12 cellular contexts compared by ENCODE assay signal in the genomic region with DNA sequence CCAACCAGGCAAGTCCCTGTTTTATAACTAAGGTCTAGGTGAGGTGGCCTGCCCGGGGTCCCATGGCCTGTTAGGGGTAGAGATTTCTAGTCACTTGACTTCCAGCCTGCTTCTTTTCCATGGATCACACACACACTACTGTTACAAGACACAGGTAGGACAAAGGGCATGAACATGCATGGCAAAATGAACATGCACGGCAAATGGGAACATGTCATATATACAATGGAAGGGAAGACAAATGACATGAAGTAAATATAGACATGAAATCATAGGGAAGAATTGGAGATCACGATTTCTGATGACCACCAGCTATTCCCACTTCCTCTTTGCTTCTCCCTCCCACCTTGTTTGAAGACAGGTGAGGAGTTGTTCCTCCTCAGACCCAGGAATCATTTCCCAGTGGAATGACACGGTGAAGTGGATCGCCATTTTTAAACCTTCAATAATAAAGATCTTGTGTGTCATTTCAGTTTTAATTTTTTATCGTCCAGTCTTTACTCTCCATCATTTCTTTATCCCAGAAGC. TPM values are rescaled to one million over a fixed set of nuclear protein-coding genes. Genes with fewer than 3 reads are reported as not detected.
A peak's percentile ranks its signal among the peaks of the same experiment; 100 is the strongest.
DNase-seq lines count a peak whose midpoint lies in the region; ATAC-seq and TF ChIP-seq lines count a peak whose summit lies in the region.
"Had no signal": no experiment of that assay in that cellular context is flagged by ENCODE, and none has a peak within 500 bp of the region (broad histone marks: within the 10 kb centered on the region; RNA-seq: fewer than 3 reads in every experiment).

No MANE protein-coding gene starts in this region.

- H3K9me3 ChIP-seq in Caco-2 (no peaks in the 10 kb centered on the region), adipocyte (ENCODE audit: control insufficient read depth, low read length) (no peaks in the 10 kb centered on the region)

- H3K4me3 ChIP-seq in Caco-2 (ENCODE audit: low read depth, low read length): no peak overlapping the region
- peak overlapping the region; percentile 58 for H3K4me3 ChIP-seq in adipocyte (ENCODE audit: low read length)

- H3K27ac Mint-ChIP-seq in Caco-2 (ENCODE audit: unreplicated experiment) (peak overlapping the region; percentile 82), memory B cell (peak overlapping the region; percentile 98)
- H3K27ac Mint-ChIP-seq in stimulated activated memory B cell treated with anti-CD40 and anti-IgM and Interleukin-4, amounts not matched to agents 10 μg/mL and 1 μg/mL and 100 μg/mL, for 72 hours: peak overlapping the region; percentile 92
- H3K27ac Mint-ChIP-seq in activated naive CD4-positive, alpha-beta T cell treated with anti-CD3 and anti-CD28 coated beads, Interleukin-2, amount 10 ng/mL, durations not matched to agents 7 days and 5 days: no peak overlapping the region
- H3K27ac Mint-ChIP-seq: activated CD4-positive, alpha-beta T cell treated with anti-CD3 and anti-CD28 coated beads, Interleukin-2, amount 10 ng/mL, durations not matched to agents 7 days and 5 days had no signal

- H3K36me3 ChIP-seq in Caco-2 (ENCODE audit: control insufficient read depth, insufficient read depth, low read length) (no peaks in the 10 kb centered on the region), adipocyte (ENCODE audit: control insufficient read depth, insufficient read depth, low read length, severe bottlenecking) (no peaks in the 10 kb centered on the region)

- CTCF ChIA-PET in Caco-2 (lab: Charles Lee): no interaction called here
- CTCF ChIA-PET in activated naive CD4-positive, alpha-beta T cell treated with anti-CD3 and anti-CD28 coated beads, Interleukin-2, amount 10 ng/mL, durations not matched to agents 7 days and 5 days (lab: Charles Lee): no interaction called here

- H3K4me1 ChIP-seq in Caco-2 (peaks cover 12% of the 10 kb centered on the region; the same call in 1 of the 2 replicates), adipocyte (ENCODE audit: control insufficient read depth, insufficient read depth, low read length) (peaks cover 24% of the 10 kb centered on the region)

- H3K4me1 Mint-ChIP-seq in Caco-2 (ENCODE audit: low read depth, unreplicated experiment) (peaks cover 7% of the 10 kb centered on the region), memory B cell (peaks cover 6% of the 10 kb centered on the region)
- H3K4me1 Mint-ChIP-seq in stimulated activated memory B cell treated with anti-CD40 and anti-IgM and Interleukin-4, amounts not matched to agents 10 μg/mL and 1 μg/mL and 100 μg/mL, for 72 hours: peaks cover 26% of the 10 kb centered on the region
- peaks cover 15% of the 10 kb centered on the region for H3K4me1 Mint-ChIP-seq in activated naive CD4-positive, alpha-beta T cell treated with anti-CD3 and anti-CD28 coated beads, Interleukin-2, amount 10 ng/mL, durations not matched to agents 7 days and 5 days

- H3K9me3 Mint-ChIP-seq in Caco-2 (ENCODE audit: unreplicated experiment) (no peaks in the 10 kb centered on the region), memory B cell (peaks cover 4% of the 10 kb centered on the region)
- no peaks in the 10 kb centered on the region for H3K9me3 Mint-ChIP-seq in stimulated activated memory B cell treated with anti-CD40 and anti-IgM and Interleukin-4, amounts not matched to agents 10 μg/mL and 1 μg/mL and 100 μg/mL, for 72 hours
- H3K9me3 Mint-ChIP-seq in activated naive CD4-positive, alpha-beta T cell treated with anti-CD3 and anti-CD28 coated beads, Interleukin-2, amount 10 ng/mL, durations not matched to agents 7 days and 5 days: peaks cover 8% of the 10 kb centered on the region

- no peak overlapping the region for H3K4me3 Mint-ChIP-seq in Caco-2 (ENCODE audit: unreplicated experiment)
- H3K4me3 Mint-ChIP-seq in memory B cell: no peak overlapping the region
- no peak overlapping the region for H3K4me3 Mint-ChIP-seq in stimulated activated memory B cell treated with anti-CD40 and anti-IgM and Interleukin-4, amounts not matched to agents 10 μg/mL and 1 μg/mL and 100 μg/mL, for 72 hours
- H3K4me3 Mint-ChIP-seq in activated naive CD4-positive, alpha-beta T cell treated with anti-CD3 and anti-CD28 coated beads, Interleukin-2, amount 10 ng/mL, durations not matched to agents 7 days and 5 days: no peak overlapping the region
- H3K4me3 Mint-ChIP-seq: activated CD4-positive, alpha-beta T cell treated with anti-CD3 and anti-CD28 coated beads, Interleukin-2, amount 10 ng/mL, durations not matched to agents 7 days and 5 days had no signal

- H3K36me3 Mint-ChIP-seq in Caco-2 (ENCODE audit: insufficient read depth, unreplicated experiment) (no peaks in the 10 kb centered on the region), memory B cell (no peaks in the 10 kb centered on the region)
- no peaks in the 10 kb centered on the region for H3K36me3 Mint-ChIP-seq in stimulated activated memory B cell treated with anti-CD40 and anti-IgM and Interleukin-4, amounts not matched to agents 10 μg/mL and 1 μg/mL and 100 μg/mL, for 72 hours
- peaks cover 3% of the 10 kb centered on the region for H3K36me3 Mint-ChIP-seq in activated naive CD4-positive, alpha-beta T cell treated with anti-CD3 and anti-CD28 coated beads, Interleukin-2, amount 10 ng/mL, durations not matched to agents 7 days and 5 days

- no peaks in the 10 kb centered on the region for H3K27me3 ChIP-seq in Caco-2 (replicated peaks; ENCODE audit: control insufficient read depth, insufficient read depth, low read length)
- no peaks in the 10 kb centered on the region for H3K27me3 ChIP-seq in adipocyte (replicated peaks; ENCODE audit: control insufficient read depth, insufficient read depth, low read length)

- POLR2A ChIA-PET in Caco-2 (lab: Charles Lee): no interaction called here

- DNase-seq in Caco-2 (no peak), adipocyte (ENCODE audit: low read depth) (no peak), memory B cell (ENCODE audit: low spot score in 2 of 2) (no peak), head of caudate nucleus (no peak), NCI-H510A treated with DMSO at 0.1 percent for 48 hours (lab: John Stamatoyannopoulos, UW) (no peak)
- DNase-seq in activated naive CD4-positive, alpha-beta T cell treated with anti-CD3 and anti-CD28 coated beads, Interleukin-2, amount 10 ng/mL, durations not matched to agents 7 days and 5 days: no peak
- DNase-seq: activated CD4-positive, alpha-beta T cell treated with anti-CD3 and anti-CD28 coated beads, Interleukin-2, amount 10 ng/mL, durations not matched to agents 7 days and 5 days; NCI-H1694; NCI-H510A had no signal

- H3K27me3 Mint-ChIP-seq in Caco-2 (ENCODE audit: insufficient read depth, unreplicated experiment) (no peaks in the 10 kb centered on the region), memory B cell (no peaks in the 10 kb centered on the region)
- H3K27me3 Mint-ChIP-seq in stimulated activated memory B cell treated with anti-CD40 and anti-IgM and Interleukin-4, amounts not matched to agents 10 μg/mL and 1 μg/mL and 100 μg/mL, for 72 hours: no peaks in the 10 kb centered on the region
- peaks cover 25% of the 10 kb centered on the region for H3K27me3 Mint-ChIP-seq in activated naive CD4-positive, alpha-beta T cell treated with anti-CD3 and anti-CD28 coated beads, Interleukin-2, amount 10 ng/mL, durations not matched to agents 7 days and 5 days

- TF ChIP-seq CTCF in Caco-2 (IDR thresholded peaks at IDR 0.05; ENCODE audit: insufficient read depth in 1 of 2, low read depth in 1 of 2, low read length in 1 of 2, severe bottlenecking in 1 of 2, unreplicated experiment in 1 of 2): no peak

- intact Hi-C loops in Caco-2 (cut with micrococcal nuclease; ENCODE audit: unreplicated experiment) (no loop called here), head of caudate nucleus (cut with DNase I) (no loop called here)

- ATAC-seq in memory B cell (ENCODE audit: low read depth): no peak
- ATAC-seq in stimulated activated memory B cell treated with anti-CD40 and anti-IgM and Interleukin-4, amounts not matched to agents 10 μg/mL and 1 μg/mL and 100 μg/mL, for 72 hours: no peak
- no peak for ATAC-seq in HG03108 (IDR thresholded peaks at IDR 0.05; ENCODE audit: unreplicated experiment)
- ATAC-seq: left lobe of liver had no signal

- H3K9ac ChIP-seq in adipocyte (ENCODE audit: low read length): no peak overlapping the region

- BruUV-seq in Caco-2 (replicated peaks; lab: Mats Ljungman, UMichigan): no TSS peak

RNA-seq across cellular contexts. Expression of gene ATF3, which starts 47.6 kb away (rescaled TPM):
- 21.8 and 25.8 TPM in 2 replicates for total RNA-seq in Caco-2 (2022)
